8 cellular contexts compared by ENCODE assay signal in genomic region chr1:85061711-85062424, GRCh38. TPM values are rescaled to one million over a fixed set of nuclear protein-coding genes. Genes with fewer than 3 reads are reported as not detected.
A peak's percentile ranks its signal among the peaks of the same experiment; 100 is the strongest.
DNase-seq lines count a peak whose midpoint lies in the region; ATAC-seq and TF ChIP-seq lines count a peak whose summit lies in the region.

No MANE protein-coding gene starts in this region.

- no peaks in the 10 kb centered on the region for H3K36me3 Mint-ChIP-seq in brain

- H3K4me1 Mint-ChIP-seq in brain: peaks cover 22% of the 10 kb centered on the region

- H3K9me3 ChIP-seq in iPS DF 6.9 (ENCODE audit: control insufficient read depth, insufficient read depth, low read length): no peaks in the 10 kb centered on the region

- no CpG with 5 or more reads among the region's 25 CpGs for WGBS in iPS DF 6.9 (ENCODE audit: insufficient coverage, insufficient read length)

- H3K27me3 Mint-ChIP-seq in brain: peaks cover 24% of the 10 kb centered on the region

- ATAC-seq in HG02623 (IDR thresholded peaks at IDR 0.05; ENCODE audit: unreplicated experiment): peak; percentile 100

- H3K4me3 ChIP-seq in iPS DF 6.9 (ENCODE audit: low read length) (peak overlapping the region; percentile 47; the same call in 1 of the 2 replicates), skeletal muscle cell (ENCODE audit: low read depth, low read length) (peak overlapping the region; percentile 57)

- H3K9me3 Mint-ChIP-seq in brain: no peaks in the 10 kb centered on the region

- DNase-seq in GM10266 (ENCODE audit: extremely low spot score) (peak; percentile 93), NCI-H1417 treated with DMSO at 0.1 percent for 48 hours (lab: John Stamatoyannopoulos, UW) (peak; percentile 67), T-helper 9 cell (peak; percentile 70), iPS DF 6.9 (ENCODE audit: low read depth, low spot score) (peak; percentile 99), skeletal muscle cell (ENCODE audit: low read depth) (peak; percentile 93), NCI-H1048 (lab: John Stamatoyannopoulos, UW) (no peak)

- H3K36me3 ChIP-seq in iPS DF 6.9 (ENCODE audit: control insufficient read depth, insufficient read depth, low read length): no peaks in the 10 kb centered on the region

- no peaks in the 10 kb centered on the region for H3K4me1 ChIP-seq in iPS DF 6.9 (ENCODE audit: control insufficient read depth, insufficient read depth, low read length)

- H3K27me3 ChIP-seq in iPS DF 6.9 (ENCODE audit: control insufficient read depth, insufficient read depth, low read length): no peaks in the 10 kb centered on the region

- H3K27ac Mint-ChIP-seq in brain: peak overlapping the region in 4 of 5 experiments; percentile 34 to 81 (median 64)

- H3K27ac ChIP-seq in iPS DF 6.9 (ENCODE audit: low read length): no peak overlapping the region

- TF ChIP-seq CTCF in GM10266 (IDR thresholded peaks at IDR 0.05; ENCODE audit: control insufficient read depth, insufficient read depth, low read depth, missing control alignments) (no peak), brain (conservative IDR thresholded peaks at IDR 0.05) (no peak)

- peak overlapping the region; percentile 85 to 94 (median 89) for H3K4me3 Mint-ChIP-seq in brain

RNA-seq across cellular contexts. Expression of gene MCOLN3, which starts 13.6 kb away (rescaled TPM):
- 3.2 TPM for polyA plus RNA-seq in brain (ENCODE audit: insufficient read depth, low read depth, low replicate concordance)
